In genomic region chr2:223916181-223916900, GRCh38 we compare ENCODE assay signal across 16 cellular contexts.
"Had no signal": no experiment of that assay in that cellular context is flagged by ENCODE, and none has a peak within 500 bp of the region (broad histone marks: within the 10 kb centered on the region; RNA-seq: fewer than 3 reads in every experiment).

No MANE protein-coding gene starts in this region.

- H3K4me3 Mint-ChIP-seq: dendritic cell treated with granulocyte-macrophage colony-stimulating factor and Interleukin-4, amounts not matched to agents 40 ng/mL and 50 ng/mL, for 4 days; naive thymus-derived CD4-positive, alpha-beta T cell; nephron progenitor cell had no signal

- H3K4me1 Mint-ChIP-seq: nephron progenitor cell had no signal

- H3K27me3 ChIP-seq: foreskin keratinocyte, hepatocyte, right atrium auricular region had no signal

- H2AFZ ChIP-seq: hepatocyte had no signal

- H3K27me3 Mint-ChIP-seq: dendritic cell treated with granulocyte-macrophage colony-stimulating factor and Interleukin-4, amounts not matched to agents 40 ng/mL and 50 ng/mL, for 4 days; naive thymus-derived CD4-positive, alpha-beta T cell had no signal

- H3K27ac ChIP-seq: foreskin keratinocyte, hepatocyte, right atrium auricular region had no signal

- ATAC-seq: foreskin keratinocyte; left ventricle myocardium superior; naive thymus-derived CD4-positive, alpha-beta T cell had no signal

- H3K27ac Mint-ChIP-seq: naive thymus-derived CD4-positive, alpha-beta T cell had no signal

- H3K4me1 ChIP-seq: foreskin keratinocyte had no signal

- H3K4me3 ChIP-seq: hepatocyte, lung, right atrium auricular region, smooth muscle cell had no signal

- H3K9me3 ChIP-seq: right atrium auricular region had no signal

- DNase-seq: erythroblast; foreskin keratinocyte; head of caudate nucleus; left colon; left ventricle myocardium superior; naive thymus-derived CD4-positive, alpha-beta T cell; nephron progenitor cell; posterior cingulate gyrus; stimulated activated CD4-positive, alpha-beta T cell treated with anti-CD3 and anti-CD28 coated beads, Interleukin-2, amount 100 ng/mL, for 48 hours; stimulated activated naive CD4-positive, alpha-beta T cell treated with Interleukin-2 at 50 U/mL for 16 hours; trophoblast cell had no signal

- H3K9me3 Mint-ChIP-seq: dendritic cell treated with granulocyte-macrophage colony-stimulating factor and Interleukin-4, amounts not matched to agents 40 ng/mL and 50 ng/mL, for 4 days; naive thymus-derived CD4-positive, alpha-beta T cell; nephron progenitor cell had no signal

- H3K4me2 ChIP-seq: hepatocyte, smooth muscle cell had no signal
